In the genomic region with DNA sequence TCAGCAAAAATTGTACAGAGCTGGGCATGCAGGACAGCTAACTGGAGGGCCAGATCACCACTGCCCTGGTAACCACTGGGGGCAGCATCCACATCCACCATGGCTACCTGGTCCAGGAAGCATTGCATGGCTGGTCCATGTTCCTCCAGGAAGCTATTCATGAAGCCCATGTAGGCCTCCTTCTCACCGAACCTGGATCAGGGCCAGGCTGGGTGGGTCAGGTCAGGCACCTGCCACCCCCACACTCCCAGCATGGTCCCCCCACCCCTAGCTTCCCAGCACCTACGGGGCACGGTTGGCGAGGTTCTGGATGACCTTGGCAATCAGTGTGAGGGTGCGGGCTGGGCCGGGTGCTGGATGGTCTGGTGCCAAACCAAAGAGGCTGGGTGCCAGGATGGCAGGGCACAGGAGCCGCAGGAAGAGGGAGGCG, we compare ENCODE assay signal across 17 cellular contexts. TPM values are rescaled to one million over a fixed set of nuclear protein-coding genes. Genes with fewer than 3 reads are reported as not detected.
DNase-seq lines count a peak whose midpoint lies in the region; ATAC-seq, FAIRE-seq and TF ChIP-seq lines count a peak whose summit lies in the region.
"Had no signal": no experiment of that assay in that cellular context is flagged by ENCODE, and none has a peak within 500 bp of the region (broad histone marks: within the 10 kb centered on the region; RNA-seq: fewer than 3 reads in every experiment).

No MANE protein-coding gene starts in this region.

- peaks cover 72% of the 10 kb centered on the region for H3K36me3 Mint-ChIP-seq in CD8-positive, alpha-beta T cell
- peaks cover 2% of the 10 kb centered on the region for H3K36me3 Mint-ChIP-seq in neural progenitor cell

- H2BK20ac ChIP-seq in H1 (ENCODE audit: low read length), result no peak overlapping the region

- no peak overlapping the region for H3K23ac ChIP-seq in H1 (ENCODE audit: insufficient read length)

- H3K4me1 ChIP-seq in CD8-positive, alpha-beta T cell (ENCODE audit: insufficient read depth, low read length), result peaks cover 8% of the 10 kb centered on the region
- H3K4me1 ChIP-seq in Loucy (ENCODE audit: insufficient read depth, low read length, poor library complexity, severe bottlenecking), result no peaks in the 10 kb centered on the region
- peaks cover 0 to 21% (median 10%) of the 10 kb centered on the region in 4 experiments; a peak in 5 of 7 replicates for H3K4me1 ChIP-seq in H1 (replicated peaks in 1 of 4; ENCODE audit: control insufficient read depth in 3 of 4, insufficient read depth in 4 of 4, low read length in 3 of 4)
- H3K4me1 ChIP-seq in neural progenitor cell, result peaks cover 5% of the 10 kb centered on the region
- peaks cover 22% of the 10 kb centered on the region for H3K4me1 ChIP-seq in A673 (ENCODE audit: insufficient read depth, low read length, poor library complexity, severe bottlenecking)

- CTCF ChIA-PET in CD8-positive, alpha-beta T cell (lab: Charles Lee), result interaction anchor here (1.1 to 1.7 kb wide), 3 partner anchors 9 to 101 kb away, joined by 3 to 6 read pairs (median 4); a partner anchor contains a TSS
- CTCF ChIA-PET in H1 (lab: Charles Lee; ENCODE audit: partially characterized antibody) (interaction anchor here (0.6 to 5.7 kb wide), 8 partner anchors 10 to 255 kb away, joined by 3 to 35 read pairs (median 4); a partner anchor contains a TSS), A673 (lab: Charles Lee) (no interaction called here)

- BruUV-seq in A673 (replicated peaks; lab: Mats Ljungman, UMichigan), result no TSS peak

- H3K79me1 ChIP-seq in H1 (ENCODE audit: low read depth, low read length), result no peaks in the 10 kb centered on the region

- H3K4me1 Mint-ChIP-seq in CD8-positive, alpha-beta T cell (ENCODE audit: low read depth), result peaks cover 33% of the 10 kb centered on the region
- H3K4me1 Mint-ChIP-seq in neural progenitor cell, result peaks cover 13% of the 10 kb centered on the region

- H2BK5ac ChIP-seq in H1 (ENCODE audit: low read depth, low read length), result no peak overlapping the region

- H2BK15ac ChIP-seq in H1 (ENCODE audit: low read length), result no peak overlapping the region

- H4K20me1 ChIP-seq in Loucy (ENCODE audit: insufficient read depth, low read length, poor library complexity, severe bottlenecking) (no peaks in the 10 kb centered on the region), H1 (replicated peaks in 1 of 2; ENCODE audit: control insufficient read depth in 1 of 2, insufficient read depth in 2 of 2, low read length in 2 of 2) (peaks cover 0 to 6% of the 10 kb centered on the region in 2 experiments), neural progenitor cell (ENCODE audit: low read depth) (peaks cover 36% of the 10 kb centered on the region)

- H4K5ac ChIP-seq in H1 (ENCODE audit: insufficient read length, low read depth, low read length), result no peak overlapping the region

- no peaks in the 10 kb centered on the region for H3K27me3 Mint-ChIP-seq in CD8-positive, alpha-beta T cell (ENCODE audit: low read depth)
- H3K27me3 Mint-ChIP-seq in neural progenitor cell (ENCODE audit: insufficient read depth, low read depth), result peaks cover 42% of the 10 kb centered on the region

- H3K36me3 ChIP-seq in CD8-positive, alpha-beta T cell (ENCODE audit: insufficient read depth, low read length), result peaks cover 56% of the 10 kb centered on the region
- H3K36me3 ChIP-seq in Loucy (ENCODE audit: insufficient read depth, low read length), result peaks cover 16% of the 10 kb centered on the region; the same call in 1 of the 2 replicates
- no peaks in the 10 kb centered on the region; a peak in 1 of 8 replicates for H3K36me3 ChIP-seq in H1 (ENCODE audit: control insufficient read depth in 2 of 4, insufficient read depth in 4 of 4, low read length in 3 of 4)
- no peaks in the 10 kb centered on the region for H3K36me3 ChIP-seq in neural progenitor cell
- H3K36me3 ChIP-seq in A673 (ENCODE audit: insufficient read depth, low read length, poor library complexity, severe bottlenecking), result no peaks in the 10 kb centered on the region
- H3K36me3 ChIP-seq: ascending aorta had no signal

- no peak for TF ChIP-seq CTCF in CD8-positive, alpha-beta T cell (IDR thresholded peaks at IDR 0.05)
- TF ChIP-seq CTCF in Loucy (conservative IDR thresholded peaks at IDR 0.05; ENCODE audit: low read length) (peak; percentile 51), H1 (IDR thresholded peaks at IDR 0.05; ENCODE audit: control extremely low read depth in 1 of 3, insufficient read depth in 1 of 3, low read depth in 1 of 3, low read length in 3 of 3) (peak in 2 of 3 experiments; percentile 56 to 67; a peak in 2 of 4 replicates), neural progenitor cell (IDR thresholded peaks at IDR 0.05) (peak; percentile 32), A673 (conservative IDR thresholded peaks at IDR 0.05; ENCODE audit: low read depth, low read length) (no peak; the same call in 1 of the 2 replicates)

- H2AFZ ChIP-seq in Loucy (ENCODE audit: low read length) (no peak overlapping the region), H1 (ENCODE audit: low read length) (no peak overlapping the region), neural progenitor cell (replicated peaks) (no peak overlapping the region)

- DNase-seq in CD8-positive, alpha-beta T cell, result no peak
- no peak for DNase-seq in H1 (ENCODE audit: low read depth in 1 of 2, low spot score in 2 of 2)
- DNase-seq in neural progenitor cell (ENCODE audit: low spot score), result no peak
- no peak for DNase-seq in midbrain (lab: John Stamatoyannopoulos, UW)
- no peak for DNase-seq in A673 (ENCODE audit: low spot score)
- DNase-seq in activated gamma-delta T cell (lab: John Stamatoyannopoulos, UW), result no peak
- DNase-seq: activated CD4-positive, CD25-positive, alpha-beta regulatory T cell; NCI-H1436; NCI-H524; SHP77 had no signal

- H3K9me3 ChIP-seq in CD8-positive, alpha-beta T cell (ENCODE audit: low read length), result no peaks in the 10 kb centered on the region
- H3K9me3 ChIP-seq in Loucy (ENCODE audit: insufficient read depth, low read depth, low read length), result no peaks in the 10 kb centered on the region
- H3K9me3 ChIP-seq in H1 (ENCODE audit: insufficient read depth in 2 of 2, low read depth in 1 of 2, low read length in 1 of 2), result no peaks in the 10 kb centered on the region
- no peaks in the 10 kb centered on the region for H3K9me3 ChIP-seq in neural progenitor cell (ENCODE audit: low read depth)
- no peaks in the 10 kb centered on the region for H3K9me3 ChIP-seq in A673 (ENCODE audit: low read depth, low read length, poor library complexity, severe bottlenecking)
- H3K9me3 ChIP-seq: ascending aorta had no signal

- 90% methylated on average over 8 of the region's 8 CpGs; no CpG with 5 or more reads in 1 of the 2 experiments for WGBS in H1 (ENCODE audit: extremely low coverage in 1 of 2, insufficient coverage in 1 of 2, insufficient read length in 1 of 2, insufficient replicate concordance in 2 of 2, low coverage in 1 of 2, low lambda C conversion rate in 2 of 2, missing lambda C conversion rate in 1 of 2), 2 experiments

- POLR2A ChIA-PET in CD8-positive, alpha-beta T cell (lab: Charles Lee), result interaction anchor here (0.6 to 2.0 kb wide), 6 partner anchors 9 to 101 kb away, joined by 3 to 11 read pairs (median 4); a partner anchor contains a TSS
- POLR2A ChIA-PET in H1 (lab: Charles Lee; ENCODE audit: partially characterized antibody), result interaction anchor here (0.9 to 2.0 kb wide), 2 partner anchors 36 to 621 kb away, joined by 3 to 8 read pairs; a partner anchor contains a TSS
- POLR2A ChIA-PET in A673 (lab: Charles Lee; ENCODE audit: low non-redundant PET), result no interaction called here

- peak overlapping the region; percentile 80 for H3K27ac Mint-ChIP-seq in CD8-positive, alpha-beta T cell
- H3K27ac Mint-ChIP-seq in neural progenitor cell, result no peak overlapping the region
- H3K27ac Mint-ChIP-seq: activated T-helper 1 cell treated with anti-CD3 and anti-CD28 coated beads, Interleukin-12 subunit alpha, Interleukin-12 subunit beta, Interleukin-2, Interleukin-4 antibody, amounts not matched to agents 30 ng/mL and 10 ng/mL and 1 ng/mL, durations not matched to agents 14 hours and 24 hours and 36 hours had no signal

- H3K27me3 ChIP-seq in CD8-positive, alpha-beta T cell (ENCODE audit: insufficient read depth, low read length), result no peaks in the 10 kb centered on the region
- H3K27me3 ChIP-seq in Loucy (ENCODE audit: insufficient read depth, low read length, poor library complexity, severe bottlenecking), result no peaks in the 10 kb centered on the region
- H3K27me3 ChIP-seq in H1 (replicated peaks in 1 of 4; ENCODE audit: control insufficient read depth in 3 of 4, extremely low read depth in 1 of 4, insufficient read depth in 3 of 4, low read length in 3 of 4), result peaks cover 20 to 63% (median 52%) of the 10 kb centered on the region in 4 experiments
- H3K27me3 ChIP-seq in neural progenitor cell, result peaks cover 71% of the 10 kb centered on the region
- H3K27me3 ChIP-seq in A673 (replicated peaks; ENCODE audit: insufficient read depth, low read depth, low read length, poor library complexity), result no peaks in the 10 kb centered on the region

- H4K91ac ChIP-seq in H1 (replicated peaks; ENCODE audit: insufficient read length, low read length), result no peak overlapping the region

- peaks cover 14% of the 10 kb centered on the region; the same call in 1 of the 2 replicates for H3F3A ChIP-seq in Loucy (ENCODE audit: low read depth)
- peaks cover 43% of the 10 kb centered on the region for H3F3A ChIP-seq in neural progenitor cell (ENCODE audit: low read depth)

- no peak overlapping the region for H3K14ac ChIP-seq in H1 (ENCODE audit: insufficient read length)

- H3K79me2 ChIP-seq in Loucy (ENCODE audit: insufficient read depth, low read length) (no peaks in the 10 kb centered on the region), H1 (ENCODE audit: control insufficient read depth in 1 of 2, insufficient read depth in 2 of 2, low read length in 2 of 2) (no peaks in the 10 kb centered on the region), neural progenitor cell (ENCODE audit: low read depth) (no peaks in the 10 kb centered on the region)

- H3K9ac ChIP-seq in Loucy (ENCODE audit: low read depth, low read length, poor library complexity, severe bottlenecking) (no peak overlapping the region), H1 (replicated peaks in 1 of 4; ENCODE audit: extremely low read depth in 1 of 4, low read depth in 3 of 4, low read length in 3 of 4) (no peak overlapping the region), neural progenitor cell (no peak overlapping the region)

- peaks cover 18% of the 10 kb centered on the region; the same call in 1 of the 2 replicates for H3K23me2 ChIP-seq in H1 (ENCODE audit: low read depth, low read length)

- H2BK120ac ChIP-seq in H1 (replicated peaks; ENCODE audit: low read depth, low read length), result no peak overlapping the region

- ATAC-seq in CD8-positive, alpha-beta T cell, result no peak
- ATAC-seq in GM18858 (IDR thresholded peaks at IDR 0.05; ENCODE audit: unreplicated experiment), result no peak

- intact Hi-C loops in CD8-positive, alpha-beta T cell (cut with DNase I, micrococcal nuclease), result no loop called here
- intact Hi-C loops in A673 (cut with micrococcal nuclease; ENCODE audit: unreplicated experiment), result no loop called here

- no peaks in the 10 kb centered on the region for H3K9me3 Mint-ChIP-seq in CD8-positive, alpha-beta T cell
- H3K9me3 Mint-ChIP-seq in neural progenitor cell, result no peaks in the 10 kb centered on the region
- H3K9me3 Mint-ChIP-seq: activated T-helper 1 cell treated with anti-CD3 and anti-CD28 coated beads, Interleukin-12 subunit alpha, Interleukin-12 subunit beta, Interleukin-2, Interleukin-4 antibody, amounts not matched to agents 30 ng/mL and 10 ng/mL and 1 ng/mL, durations not matched to agents 14 hours and 24 hours and 36 hours had no signal

- H2AK5ac ChIP-seq in H1 (ENCODE audit: low read depth, low read length), result no peak overlapping the region

- no peak overlapping the region for H3K4me3 Mint-ChIP-seq in CD8-positive, alpha-beta T cell
- peak overlapping the region; percentile 28 for H3K4me3 Mint-ChIP-seq in neural progenitor cell
- H3K4me3 Mint-ChIP-seq: activated T-helper 1 cell treated with anti-CD3 and anti-CD28 coated beads, Interleukin-12 subunit alpha, Interleukin-12 subunit beta, Interleukin-2, Interleukin-4 antibody, amounts not matched to agents 30 ng/mL and 10 ng/mL and 1 ng/mL, durations not matched to agents 14 hours and 24 hours and 36 hours had no signal

- H3K56ac ChIP-seq in H1 (replicated peaks; ENCODE audit: insufficient read length, low read depth, low read length), result no peak overlapping the region

- no peaks in the 10 kb centered on the region for H3K9me2 ChIP-seq in Loucy (replicated peaks; ENCODE audit: low read depth, low read length)

- FAIRE-seq in H1 (lab: Jason Lieb, UNC), result no peak
- FAIRE-seq: HTR-8/SVneo had no signal

- H4K8ac ChIP-seq in H1 (ENCODE audit: extremely low read depth, insufficient read depth, low read length), result no peak overlapping the region

- TF ChIP-seq POLR2A in H1 (IDR thresholded peaks at IDR 0.05; ENCODE audit: control extremely low read depth in 1 of 2, low read depth in 2 of 2, low read length in 2 of 2), result no peak

- TF ChIP-seq RAD21 in H1 (IDR thresholded peaks at IDR 0.05 in 1 of 2, conservative IDR thresholded peaks at IDR 0.05 in 1 of 2; ENCODE audit: low read depth in 2 of 2, low read length in 2 of 2), result no peak

- no peak for TF ChIP-seq EP300 in H1 (IDR thresholded peaks at IDR 0.05; ENCODE audit: borderline replicate concordance in 1 of 2, low read depth in 2 of 2, low read length in 2 of 2)

- no peak overlapping the region for H3K4ac ChIP-seq in H1 (replicated peaks; ENCODE audit: insufficient read length, low read depth, low read length)

- no peak overlapping the region for H3K18ac ChIP-seq in H1 (ENCODE audit: extremely low read depth, low read length)

- no peak overlapping the region for H3K27ac ChIP-seq in CD8-positive, alpha-beta T cell (ENCODE audit: low read depth, low read length)
- no peak overlapping the region for H3K27ac ChIP-seq in H1 (ENCODE audit: low read depth, low read length)
- no peak overlapping the region for H3K27ac ChIP-seq in neural progenitor cell
- H3K27ac ChIP-seq in A673 (ENCODE audit: low read depth, low read length, poor library complexity, severe bottlenecking), result no peak overlapping the region
- H3K27ac ChIP-seq: ascending aorta, epithelial cell of prostate had no signal

- no peak overlapping the region for H3K4me3 ChIP-seq in CD8-positive, alpha-beta T cell (ENCODE audit: low read depth, low read length)
- H3K4me3 ChIP-seq in Loucy (ENCODE audit: low read length, poor library complexity, severe bottlenecking) (no peak overlapping the region), H1 (ENCODE audit: extremely low read depth in 1 of 4, insufficient read depth in 2 of 4, low read depth in 3 of 4, low read length in 4 of 4) (no peak overlapping the region), neural progenitor cell (no peak overlapping the region), A673 (ENCODE audit: low read depth, low read length, poor library complexity, severe bottlenecking) (no peak overlapping the region)
- H3K4me3 ChIP-seq: ascending aorta had no signal

- no peak overlapping the region for H2BK12ac ChIP-seq in H1 (ENCODE audit: low read depth, low read length)

- no peak overlapping the region for H3K4me2 ChIP-seq in Loucy (ENCODE audit: low read depth, low read length, poor library complexity, severe bottlenecking)
- no peak overlapping the region for H3K4me2 ChIP-seq in H1 (ENCODE audit: insufficient read depth in 1 of 2, low read depth in 2 of 2, low read length in 2 of 2)
- H3K4me2 ChIP-seq in neural progenitor cell, result no peak overlapping the region

RNA-seq across cellular contexts. Expression of a gene that starts 4.6 kb away (rescaled TPM):
- total RNA-seq in CD8-positive, alpha-beta T cell, result 10 to 100 TPM; 16.4 to 20.1 TPM
- 33.2 and 34.4 TPM in 2 replicates for total RNA-seq in H1 (2021; fragmentation: NEBNext Ultra II Directional; extraction: Animal tissue kit (Norgen Biotek cat#: 25700))
- polyA plus RNA-seq in H1 (2011; rRNA removed), result 12.5 and 22.7 TPM in 2 replicates
- polyA plus RNA-seq in H1 (2011; cell fraction: cytosol; rRNA removed), result 11.9 TPM
- polyA plus RNA-seq in H1 (2011; cell fraction: nucleus; rRNA removed), result 33.7 TPM
- polyA plus RNA-seq in H1 (2012, experiment 1 of 2), result 19.0 to 28.5 TPM (median 25.3 TPM) in 4 replicates
- polyA plus RNA-seq in H1 (2012, experiment 2 of 2), result 19.5 TPM
- polyA plus RNA-seq in H1 (2013, experiment 1 of 2), result 21.0 TPM
- 20.8 TPM for polyA plus RNA-seq in H1 (2013, experiment 2 of 2)
- polyA minus RNA-seq in H1 (2011; rRNA and poly(A)+ RNA removed), result 4.1 and 4.7 TPM in 2 replicates
- 16.7 TPM for polyA minus RNA-seq in H1 (2011; cell fraction: cytosol; rRNA and poly(A)+ RNA removed)
- 12.7 TPM for polyA minus RNA-seq in H1 (2011; cell fraction: nucleus; rRNA and poly(A)+ RNA removed)
- 9.1 and 30.3 TPM in 2 replicates for total RNA-seq in neural progenitor cell (ENCODE audit: low replicate concordance)
- total RNA-seq in A673 (2021), result 72.3 and 73.7 TPM in 2 replicates

RNA-seq across cellular contexts. Expression of a gene that starts 10.0 kb away (rescaled TPM):
- total RNA-seq in CD8-positive, alpha-beta T cell, result 10 to 100 TPM; 80.0 to 83.1 TPM
- total RNA-seq in H1 (2021; fragmentation: NEBNext Ultra II Directional; extraction: Animal tissue kit (Norgen Biotek cat#: 25700)), result 0.19 TPM in 2 replicates
- polyA plus RNA-seq in H1 (2011; rRNA removed), result 0.63 and 2.4 TPM in 2 replicates
- 0.57 TPM for polyA plus RNA-seq in H1 (2011; cell fraction: cytosol; rRNA removed)
- 2.5 TPM for polyA plus RNA-seq in H1 (2011; cell fraction: nucleus; rRNA removed)
- 0.20 to 0.94 TPM (median 0.53 TPM) in 4 replicates for polyA plus RNA-seq in H1 (2012, experiment 1 of 2)
- polyA plus RNA-seq in H1 (2012, experiment 2 of 2), result 0.47 TPM
- polyA plus RNA-seq in H1 (2013, experiment 1 of 2), result 0.67 TPM
- polyA plus RNA-seq in H1 (2013, experiment 2 of 2), result 0.64 TPM
- polyA minus RNA-seq in H1 (2011; rRNA and poly(A)+ RNA removed), result 0.16 TPM in 1 of 2 replicates, not detected in the other
- polyA minus RNA-seq in H1 (2011; cell fraction: cytosol; rRNA and poly(A)+ RNA removed), result not detected
- 0.50 TPM for polyA minus RNA-seq in H1 (2011; cell fraction: nucleus; rRNA and poly(A)+ RNA removed)
- total RNA-seq in neural progenitor cell (ENCODE audit: low replicate concordance) (not detected in 2 replicates), A673 (2021) (1.1 TPM in 2 replicates)

RNA-seq across cellular contexts. Expression of a gene that starts 24.9 kb away (rescaled TPM):
- not detected for total RNA-seq in CD8-positive, alpha-beta T cell
- total RNA-seq in H1 (2021; fragmentation: NEBNext Ultra II Directional; extraction: Animal tissue kit (Norgen Biotek cat#: 25700)), result not detected in 2 replicates
- polyA plus RNA-seq in H1 (2011; rRNA removed), result not detected in 2 replicates
- not detected for polyA plus RNA-seq in H1 (2011; cell fraction: cytosol; rRNA removed)
- polyA plus RNA-seq in H1 (2011; cell fraction: nucleus; rRNA removed), result not detected
- not detected in 4 replicates for polyA plus RNA-seq in H1 (2012, experiment 1 of 2)
- polyA plus RNA-seq in H1 (2012, experiment 2 of 2), result not detected
- 0.02 TPM for polyA plus RNA-seq in H1 (2013, experiment 1 of 2)
- not detected for polyA plus RNA-seq in H1 (2013, experiment 2 of 2)
- polyA minus RNA-seq in H1 (2011; rRNA and poly(A)+ RNA removed), result not detected in 2 replicates
- not detected for polyA minus RNA-seq in H1 (2011; cell fraction: cytosol; rRNA and poly(A)+ RNA removed)
- not detected for polyA minus RNA-seq in H1 (2011; cell fraction: nucleus; rRNA and poly(A)+ RNA removed)
- total RNA-seq in neural progenitor cell (ENCODE audit: low replicate concordance) (not detected in 2 replicates), A673 (2021) (3.5 and 4.7 TPM in 2 replicates)
- total RNA-seq: activated T-helper 1 cell treated with anti-CD3 and anti-CD28 coated beads, Interleukin-12 subunit alpha, Interleukin-12 subunit beta, Interleukin-2, Interleukin-4 antibody, amounts not matched to agents 30 ng/mL and 10 ng/mL and 1 ng/mL, durations not matched to agents 14 hours and 24 hours and 36 hours; ascending aorta; mononuclear cell had no signal

RNA-seq across cellular contexts. Expression of a gene that starts 35.6 kb away (rescaled TPM):
- 100 to 1,000 TPM; 174 to 199 TPM for total RNA-seq in CD8-positive, alpha-beta T cell
- 127 and 138 TPM in 2 replicates for total RNA-seq in H1 (2021; fragmentation: NEBNext Ultra II Directional; extraction: Animal tissue kit (Norgen Biotek cat#: 25700))
- 75.1 and 149 TPM in 2 replicates for polyA plus RNA-seq in H1 (2011; rRNA removed)
- polyA plus RNA-seq in H1 (2011; cell fraction: cytosol; rRNA removed), result 130 TPM
- 1,038 TPM for polyA plus RNA-seq in H1 (2011; cell fraction: nucleus; rRNA removed)
- 104 to 148 TPM (median 127 TPM) in 4 replicates for polyA plus RNA-seq in H1 (2012, experiment 1 of 2)
- 45.6 TPM for polyA plus RNA-seq in H1 (2012, experiment 2 of 2)
- polyA plus RNA-seq in H1 (2013, experiment 1 of 2), result 108 TPM
- 92.0 TPM for polyA plus RNA-seq in H1 (2013, experiment 2 of 2)
- polyA minus RNA-seq in H1 (2011; rRNA and poly(A)+ RNA removed), result 112 and 116 TPM in 2 replicates
- 69.8 TPM for polyA minus RNA-seq in H1 (2011; cell fraction: cytosol; rRNA and poly(A)+ RNA removed)
- 218 TPM for polyA minus RNA-seq in H1 (2011; cell fraction: nucleus; rRNA and poly(A)+ RNA removed)
- total RNA-seq in neural progenitor cell (ENCODE audit: low replicate concordance) (131 and 210 TPM in 2 replicates), A673 (2021) (132 and 147 TPM in 2 replicates)

RNA-seq across cellular contexts. Expression of a gene that starts 53.9 kb away (rescaled TPM):
- under 1 TPM; 0.36 to 0.46 TPM for total RNA-seq in CD8-positive, alpha-beta T cell
- total RNA-seq in H1 (2021; fragmentation: NEBNext Ultra II Directional; extraction: Animal tissue kit (Norgen Biotek cat#: 25700)), result not detected in 2 replicates
- not detected in 2 replicates for polyA plus RNA-seq in H1 (2011; rRNA removed)
- 0.04 TPM for polyA plus RNA-seq in H1 (2011; cell fraction: cytosol; rRNA removed)
- polyA plus RNA-seq in H1 (2011; cell fraction: nucleus; rRNA removed), result not detected
- not detected in 4 replicates for polyA plus RNA-seq in H1 (2012, experiment 1 of 2)
- polyA plus RNA-seq in H1 (2012, experiment 2 of 2), result not detected
- polyA plus RNA-seq in H1 (2013, experiment 1 of 2), result 2.5 TPM
- polyA plus RNA-seq in H1 (2013, experiment 2 of 2), result 2.9 TPM
- polyA minus RNA-seq in H1 (2011; rRNA and poly(A)+ RNA removed), result 0.07 TPM in 1 of 2 replicates, not detected in the other
- not detected for polyA minus RNA-seq in H1 (2011; cell fraction: cytosol; rRNA and poly(A)+ RNA removed)
- polyA minus RNA-seq in H1 (2011; cell fraction: nucleus; rRNA and poly(A)+ RNA removed), result not detected
- total RNA-seq in neural progenitor cell (ENCODE audit: low replicate concordance) (not detected in 2 replicates), A673 (2021) (78.3 and 79.7 TPM in 2 replicates)
- total RNA-seq: activated T-helper 1 cell treated with anti-CD3 and anti-CD28 coated beads, Interleukin-12 subunit alpha, Interleukin-12 subunit beta, Interleukin-2, Interleukin-4 antibody, amounts not matched to agents 30 ng/mL and 10 ng/mL and 1 ng/mL, durations not matched to agents 14 hours and 24 hours and 36 hours; ascending aorta had no signal

Comparison
In these comparisons a context has a peak if more than half of its experiments do, and no peak if none do; other contexts are left out.
1. CTCF ChIP-seq: peak in Loucy (single experiment), H1 (2 of 3) and neural progenitor cell (single experiment); none in CD8-positive, alpha-beta T cell (single experiment) and A673 (single experiment).
2. RNA of a gene that starts 10.0 kb away (total RNA-seq): 80.0 to 83.1 TPM in CD8-positive, alpha-beta T cell; 1.1 TPM in A673, 0.19 TPM in H1 and not detected in neural progenitor cell; every median in the first group is over 10 times any median in the second.